In genomic region chr3:13542142-13542541, GRCh38 we compare ENCODE assay signal across 1 cellular context.
A peak's percentile ranks its signal among the peaks of the same experiment; 100 is the strongest.
TF ChIP-seq lines count a peak whose summit lies in the region.

No MANE protein-coding gene starts in this region.

TF ChIP-seq in K562, 482 proteins besides CTCF, POLR2A, EP300 and RAD21 (continued from another document):
- TF ChIP-seq E4F1 (CRISPR knock-in tag; IDR thresholded peaks at IDR 0.05; ENCODE audit: borderline replicate concordance) = no peak
- TF ChIP-seq ZNF24 (IDR thresholded peaks at IDR 0.05) = no peak
- TF ChIP-seq SMARCB1 (IDR thresholded peaks at IDR 0.05; ENCODE audit: insufficient read length, low read depth) = no peak
- 0 out of 2 replicates have a peak, but pooled peaks have one; percentile 39 for TF ChIP-seq ZNF184 (CRISPR knock-in tag; IDR thresholded peaks at IDR 0.05)
- no peak for TF ChIP-seq NFE2L1 (tag; IDR thresholded peaks at IDR 0.05; ENCODE audit: borderline replicate concordance, low read depth)
- no peak for TF ChIP-seq FOXA3 (CRISPR knock-in tag; conservative IDR thresholded peaks at IDR 0.05 in 1 of 2, IDR thresholded peaks at IDR 0.05 in 1 of 2)
TF ChIP-seq in K562: peak in this region for 4.
